1 cellular context compared by ENCODE assay signal in genomic region chr16:70663524-70664324, GRCh38.
TF ChIP-seq lines count a peak whose summit lies in the region.

No MANE protein-coding gene starts in this region.

TF ChIP-seq in SK-N-SH treated with all-trans-retinoic acid at 6 μM for 48 hours, 23 proteins besides CTCF, POLR2A, EP300 and RAD21 (continued from another document):
- TF ChIP-seq ZNF8 (CRISPR knock-in tag; IDR thresholded peaks at IDR 0.05) (no peak), ARNTL (CRISPR knock-in tag; IDR thresholded peaks at IDR 0.05; ENCODE audit: borderline replicate concordance, low read depth) (no peak)
